ENCODE assay signal across 8 cellular contexts in genomic region chr14:74762917-74763802, GRCh38. TPM values are rescaled to one million over a fixed set of nuclear protein-coding genes. Genes with fewer than 3 reads are reported as not detected.
DNase-seq lines count a peak whose midpoint lies in the region; FAIRE-seq and TF ChIP-seq lines count a peak whose summit lies in the region.

Gene YLPM1 (plus strand): TSS chr14:74763316. CDS start chr14:74763490, 174 bp downstream.

- WGBS in stomach, 5 donors: 0 to 1% (median 0%) methylated on average over 42 to 76 of the region's 76 CpGs

- TF ChIP-seq EP300 in stomach (IDR thresholded peaks at IDR 0.05): no peak

- no peaks in the 10 kb centered on the region for H3K9me2 ChIP-seq in Loucy (replicated peaks; ENCODE audit: low read depth, low read length)

- H3K4me3 ChIP-seq in Loucy (ENCODE audit: low read length, poor library complexity, severe bottlenecking) (peak within 1 kb of the TSS; percentile 81), fibroblast of the aortic adventitia (ENCODE audit: low read depth, low read length) (peak within 1 kb of the TSS; percentile 89), stomach (peak within 1 kb of the TSS; percentile 89 to 99 (median 98))

- H3K9ac ChIP-seq in Loucy (ENCODE audit: low read depth, low read length, poor library complexity, severe bottlenecking): peak within 1 kb of the TSS; percentile 94

- H3K9me3 ChIP-seq in Loucy (ENCODE audit: insufficient read depth, low read depth, low read length) (no peaks in the 10 kb centered on the region), stomach (no peaks in the 10 kb centered on the region)

- peaks cover 9% of the 10 kb centered on the region for H3K9me3 Mint-ChIP-seq in nephron progenitor cell

- H2AFZ ChIP-seq in Loucy (ENCODE audit: low read length): peak within 1 kb of the TSS; percentile 99

- H4K20me1 ChIP-seq in Loucy (ENCODE audit: insufficient read depth, low read length, poor library complexity, severe bottlenecking): peaks cover 48% of the 10 kb centered on the region

- DNase-seq in ELR (ENCODE audit: low read depth) (peak; percentile 99), H54 (ENCODE audit: insufficient read length, low spot score) (peak; percentile 63), SHP77 (lab: John Stamatoyannopoulos, UW) (peak; percentile 92 to 94), fibroblast of the aortic adventitia (ENCODE audit: low read depth) (peak; percentile 99), nephron progenitor cell (peak; percentile 90), stomach (peak; percentile 94)
- DNase-seq in activated effector memory CD4-positive, alpha-beta T cell treated with anti-CD3 and anti-CD28 coated beads, Interleukin-2, amount 50 U/mL, for 16 hours: peak; percentile 97

- peaks cover 41% of the 10 kb centered on the region for H3K4me1 Mint-ChIP-seq in nephron progenitor cell

- no peaks in the 10 kb centered on the region for H3F3A ChIP-seq in Loucy (ENCODE audit: low read depth)

- peak within 1 kb of the TSS; percentile 98 for H3K4me2 ChIP-seq in Loucy (ENCODE audit: low read depth, low read length, poor library complexity, severe bottlenecking)

- H3K79me2 ChIP-seq in Loucy (ENCODE audit: insufficient read depth, low read length): peaks cover 56% of the 10 kb centered on the region

- intact Hi-C loops in stomach (cut with DNase I; ENCODE audit: low total_unique reads): no loop called here

- TF ChIP-seq POLR2A in H54 (IDR thresholded peaks at IDR 0.05; ENCODE audit: low read depth, low read length): peak; percentile 84
- TF ChIP-seq POLR2A in stomach (IDR thresholded peaks at IDR 0.05): peak in 1 of 4 donors; percentile 61

- peak within 1 kb of the TSS; percentile 99 for H3K4me3 Mint-ChIP-seq in nephron progenitor cell

- H3K27me3 ChIP-seq in Loucy (ENCODE audit: insufficient read depth, low read length, poor library complexity, severe bottlenecking) (peaks cover 25% of the 10 kb centered on the region), stomach (no peaks in the 10 kb centered on the region)

- peaks cover 28% of the 10 kb centered on the region for H3K36me3 Mint-ChIP-seq in nephron progenitor cell (ENCODE audit: low read depth)

- peak within 1 kb of the TSS; percentile 93 to 96 (median 94) for H3K27ac ChIP-seq in stomach

- H3K36me3 ChIP-seq in Loucy (ENCODE audit: insufficient read depth, low read length) (no peaks in the 10 kb centered on the region), stomach (no peaks in the 10 kb centered on the region)

- H3K27me3 Mint-ChIP-seq in nephron progenitor cell (ENCODE audit: low read depth, poor library complexity): peaks cover 30% of the 10 kb centered on the region

- H3K4me1 ChIP-seq in Loucy (ENCODE audit: insufficient read depth, low read length, poor library complexity, severe bottlenecking): peaks cover 34% of the 10 kb centered on the region
- peaks cover 21 to 52% (median 36%) of the 10 kb centered on the region in 4 donors for H3K4me1 ChIP-seq in stomach

- peak within 1 kb of the TSS; percentile 99 for H3K27ac Mint-ChIP-seq in nephron progenitor cell

- FAIRE-seq in H54 (lab: Jason Lieb, UNC): peak; percentile 98

- TF ChIP-seq CTCF in Loucy (conservative IDR thresholded peaks at IDR 0.05; ENCODE audit: low read length): peak; percentile 72
- peak; percentile 40 for TF ChIP-seq CTCF in fibroblast of the aortic adventitia (IDR thresholded peaks at IDR 0.05; ENCODE audit: insufficient read depth, low read length)
- peak; percentile 34 for TF ChIP-seq CTCF in nephron progenitor cell (IDR thresholded peaks at IDR 0.05)
- peak in 4 of 7 experiments; percentile 9 to 78 (median 28) for TF ChIP-seq CTCF in stomach (IDR thresholded peaks at IDR 0.05)

RNA-seq across cellular contexts. Expression of gene YLPM1, which starts in this region (rescaled TPM):
- total RNA-seq in fibroblast of the aortic adventitia (ENCODE audit: low replicate concordance) (39.7 and 57.2 TPM in 2 replicates), stomach (100 to 1,000 TPM in 1 of 5 donors, 10 to 100 TPM in 4; 29.2 to 114 (median 70.4) TPM)
- polyA plus RNA-seq in stomach: 10 to 100 TPM; 11.9 to 13.7 (median 12.5) TPM

Comparison
In these comparisons a context has a peak if more than half of its experiments do, and no peak if none do; other contexts are left out.
1. Peak in every context shown above with its lines: DNase-seq, H3K4me3 ChIP-seq and H3K27ac ChIP-seq.